ENCODE assay signal across 8 cellular contexts in the genomic region with DNA sequence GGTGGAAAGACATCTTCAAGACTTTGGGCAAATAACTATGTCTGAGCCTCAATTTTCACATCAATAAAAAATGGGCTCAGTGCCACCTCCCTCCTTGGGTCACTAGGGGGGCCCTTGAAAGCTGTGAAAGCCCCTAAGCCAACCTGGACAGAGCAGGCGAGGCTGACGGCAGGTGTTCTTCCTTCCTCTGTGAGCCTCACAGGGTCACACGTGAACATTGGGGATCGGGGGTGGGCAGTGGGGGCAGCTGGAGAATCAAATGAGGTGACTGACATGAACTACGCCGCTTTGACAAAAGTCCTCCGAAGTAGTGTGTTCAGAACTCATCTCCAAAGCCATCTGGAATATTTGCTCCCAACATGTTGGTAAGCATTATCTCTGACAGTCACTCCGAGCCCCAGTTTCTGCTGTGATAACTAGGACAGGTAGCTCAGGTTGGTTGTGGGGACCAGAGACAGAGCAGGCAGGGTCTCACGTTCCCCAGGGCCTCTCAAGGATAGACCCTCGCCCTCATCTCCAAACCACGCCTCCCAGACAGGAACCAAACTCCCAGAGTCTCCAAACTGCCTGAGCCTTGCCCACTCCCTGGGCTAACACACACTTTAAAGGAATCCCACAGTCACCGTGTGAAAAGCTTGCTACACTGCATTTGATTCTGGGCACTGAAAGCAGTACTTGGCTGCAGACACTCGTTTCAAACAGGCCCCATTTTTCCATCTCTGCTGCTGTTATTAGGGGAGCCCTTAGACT. TPM values are rescaled to one million over a fixed set of nuclear protein-coding genes. Genes with fewer than 3 reads are reported as not detected.
DNase-seq lines count a peak whose midpoint lies in the region; ATAC-seq and TF ChIP-seq lines count a peak whose summit lies in the region.

No MANE protein-coding gene starts in this region.

- ATAC-seq in heart right ventricle (no peak), left lobe of liver (peak; percentile 2), esophagus mucosa (no peak)
- no peak for ATAC-seq in activated naive CD8-positive, alpha-beta T cell treated with anti-CD3 and anti-CD28 coated beads, Interleukin-2, amount 10 ng/mL, durations not matched to agents 7 days and 5 days (ENCODE audit: low read depth)

- no peaks in the 10 kb centered on the region for H3K36me3 Mint-ChIP-seq in activated naive CD8-positive, alpha-beta T cell treated with anti-CD3 and anti-CD28 coated beads, Interleukin-2, amount 10 ng/mL, durations not matched to agents 7 days and 5 days

- no peak for TF ChIP-seq POLR2A in vagina (IDR thresholded peaks at IDR 0.05)

- intact Hi-C loops in heart right ventricle (cut with DNase I): loop anchor here in 1 of 10 donors (10.0 kb wide), 1 partner anchor 276 kb away; no protein-coding TSS in a partner anchor
- intact Hi-C loops in cardiac septum (cut with DNase I): loop anchor here (10.0 kb wide), 1 partner anchor 276 kb away; no protein-coding TSS in a partner anchor
- intact Hi-C loops in vagina (cut with DNase I): no loop called here

- no peak for DNase-seq in heart right ventricle
- DNase-seq in cardiac septum (ENCODE audit: low spot score): no peak
- DNase-seq in activated naive CD8-positive, alpha-beta T cell treated with anti-CD3 and anti-CD28 coated beads, Interleukin-2, amount 10 ng/mL, durations not matched to agents 7 days and 5 days: no peak
- DNase-seq in left lobe of liver (ENCODE audit: low spot score): no peak
- no peak for DNase-seq in vagina (ENCODE audit: extremely low spot score in 2 of 2)
- DNase-seq in EL: no peak
- DNase-seq in NCI-H2029 (lab: John Stamatoyannopoulos, UW): no peak

- no peaks in the 10 kb centered on the region for H3K9me3 ChIP-seq in heart right ventricle
- H3K9me3 ChIP-seq in vagina: no peaks in the 10 kb centered on the region

- H3K36me3 ChIP-seq in heart right ventricle (no peaks in the 10 kb centered on the region), vagina (no peaks in the 10 kb centered on the region)

- H3K4me1 Mint-ChIP-seq in activated naive CD8-positive, alpha-beta T cell treated with anti-CD3 and anti-CD28 coated beads, Interleukin-2, amount 10 ng/mL, durations not matched to agents 7 days and 5 days: peaks cover 21% of the 10 kb centered on the region

- peaks cover 0 to 26% (median 0%) of the 10 kb centered on the region in 7 donors for H3K27me3 ChIP-seq in heart right ventricle
- H3K27me3 ChIP-seq in vagina: no peaks in the 10 kb centered on the region

- H3K27ac ChIP-seq in heart right ventricle (peak overlapping the region in 6 of 10 donors; percentile 19 to 55 (median 37)), vagina (no peak overlapping the region)

- 60 to 62% methylated on average over 13 of the region's 13 CpGs for WGBS in heart right ventricle, 2 donors

- H3K9me3 Mint-ChIP-seq in activated naive CD8-positive, alpha-beta T cell treated with anti-CD3 and anti-CD28 coated beads, Interleukin-2, amount 10 ng/mL, durations not matched to agents 7 days and 5 days: no peaks in the 10 kb centered on the region

- H3K27me3 Mint-ChIP-seq in activated naive CD8-positive, alpha-beta T cell treated with anti-CD3 and anti-CD28 coated beads, Interleukin-2, amount 10 ng/mL, durations not matched to agents 7 days and 5 days: peaks cover 33% of the 10 kb centered on the region

- POLR2A ChIA-PET in activated naive CD8-positive, alpha-beta T cell treated with anti-CD3 and anti-CD28 coated beads, Interleukin-2, amount 10 ng/mL, durations not matched to agents 7 days and 5 days (lab: Charles Lee): no interaction called here

- H3K4me1 ChIP-seq in heart right ventricle (peaks cover 27 to 45% (median 41%) of the 10 kb centered on the region in 9 donors), vagina (peaks cover 42% of the 10 kb centered on the region)

- H3K4me3 Mint-ChIP-seq in activated naive CD8-positive, alpha-beta T cell treated with anti-CD3 and anti-CD28 coated beads, Interleukin-2, amount 10 ng/mL, durations not matched to agents 7 days and 5 days: peak overlapping the region; percentile 82

- TF ChIP-seq CTCF in heart right ventricle (IDR thresholded peaks at IDR 0.05) (no peak), vagina (IDR thresholded peaks at IDR 0.05) (no peak)

- H3K27ac Mint-ChIP-seq in activated naive CD8-positive, alpha-beta T cell treated with anti-CD3 and anti-CD28 coated beads, Interleukin-2, amount 10 ng/mL, durations not matched to agents 7 days and 5 days: peak overlapping the region; percentile 5

- H3K4me3 ChIP-seq in heart right ventricle (peak overlapping the region in 8 of 10 donors; percentile 86 to 100 (median 94)), vagina (peak overlapping the region; percentile 94 to 97)

RNA-seq across cellular contexts. Expression of gene WFS1, which starts 0.8 kb away (rescaled TPM):
- total RNA-seq in heart right ventricle (100 to 1,000 TPM in 3 of 10 donors, 10 to 100 TPM in 7; 53.3 to 119 (median 78.3) TPM), cardiac septum (48.4 TPM), left lobe of liver (14.3 TPM), vagina (91.8 TPM), esophagus mucosa (3.7 TPM)
- polyA plus RNA-seq in heart right ventricle: 10 to 100 TPM; 35.0 to 58.7 TPM
- total RNA-seq in activated naive CD8-positive, alpha-beta T cell treated with anti-CD3 and anti-CD28 coated beads, Interleukin-2, amount 10 ng/mL, durations not matched to agents 7 days and 5 days: 1 to 10 TPM; 2.3 to 2.4 TPM
